In genomic region chr1:107477233-107477632, GRCh38 we compare ENCODE assay signal across 12 cellular contexts.
A peak's percentile ranks its signal among the peaks of the same experiment; 100 is the strongest.
DNase-seq lines count a peak whose midpoint lies in the region; ATAC-seq and TF ChIP-seq lines count a peak whose summit lies in the region.
"Had no signal": no experiment of that assay in that cellular context is flagged by ENCODE, and none has a peak within 500 bp of the region (broad histone marks: within the 10 kb centered on the region; RNA-seq: fewer than 3 reads in every experiment).

No MANE protein-coding gene starts in this region.

- no peak for ATAC-seq in HG03378 (IDR thresholded peaks at IDR 0.05; ENCODE audit: unreplicated experiment)
- ATAC-seq: T-cell had no signal

- peaks cover 42% of the 10 kb centered on the region for H3K27me3 Mint-ChIP-seq in activated naive CD8-positive, alpha-beta T cell treated with anti-CD3 and anti-CD28 coated beads for 36 hours

- H3K4me2 ChIP-seq in SU-DHL-6 (ENCODE audit: low read depth, low read length, poor library complexity, severe bottlenecking) = no peak overlapping the region

- H2AFZ ChIP-seq in SU-DHL-6 (ENCODE audit: low read depth, low read length, severe bottlenecking) = no peak overlapping the region

- H3K27me3 ChIP-seq in SU-DHL-6 (ENCODE audit: low read length) (no peaks in the 10 kb centered on the region), kidney epithelial cell (ENCODE audit: control insufficient read depth, insufficient read depth, low read length) (no peaks in the 10 kb centered on the region), adrenal gland (peaks cover 9% of the 10 kb centered on the region)

- TF ChIP-seq CTCF in HEK293 (tag by site-specific recombination; IDR thresholded peaks at IDR 0.05) = 0 out of 2 replicates have a peak, but pooled peaks have one; percentile 11
- peak; percentile 34 for TF ChIP-seq CTCF in SU-DHL-6 (IDR thresholded peaks at IDR 0.05; ENCODE audit: insufficient read depth, low read length, poor library complexity, severe bottlenecking)
- TF ChIP-seq CTCF in kidney epithelial cell (IDR thresholded peaks at IDR 0.05; ENCODE audit: insufficient read depth, low read length, poor library complexity, severe bottlenecking) = peak; percentile 32
- TF ChIP-seq CTCF in adrenal gland (IDR thresholded peaks at IDR 0.05) = no peak

- H3K9me2 ChIP-seq in SU-DHL-6 (replicated peaks; ENCODE audit: insufficient read depth, low read length) = no peaks in the 10 kb centered on the region

- no peak for TF ChIP-seq POLR2A in adrenal gland (IDR thresholded peaks at IDR 0.05)

- POLR2A ChIA-PET in HEK293 (lab: Yijun Ruan, JAX) = no interaction called here

- H3K36me3 ChIP-seq in HEK293 (ENCODE audit: control insufficient read depth in 2 of 2, insufficient read depth in 1 of 2, low read length in 2 of 2) (no peaks in the 10 kb centered on the region), SU-DHL-6 (ENCODE audit: low read length) (no peaks in the 10 kb centered on the region), kidney epithelial cell (ENCODE audit: control insufficient read depth, insufficient read depth, low read length) (no peaks in the 10 kb centered on the region), adrenal gland (replicated peaks in 1 of 2) (no peaks in the 10 kb centered on the region)
- H3K36me3 ChIP-seq: thoracic aorta had no signal

- H3K27ac Mint-ChIP-seq in activated naive CD8-positive, alpha-beta T cell treated with anti-CD3 and anti-CD28 coated beads for 36 hours = no peak overlapping the region
- H3K27ac Mint-ChIP-seq: T-cell had no signal

- intact Hi-C loops in adrenal gland (cut with DNase I) = no loop called here

- no peaks in the 10 kb centered on the region for H3K36me3 Mint-ChIP-seq in activated naive CD8-positive, alpha-beta T cell treated with anti-CD3 and anti-CD28 coated beads for 36 hours
- H3K36me3 Mint-ChIP-seq: T-cell had no signal

- no peaks in the 10 kb centered on the region for H3K9me3 Mint-ChIP-seq in activated naive CD8-positive, alpha-beta T cell treated with anti-CD3 and anti-CD28 coated beads for 36 hours
- H3K9me3 Mint-ChIP-seq: T-cell had no signal

- H3K4me3 ChIP-seq in HEK293 (ENCODE audit: low read depth, low read length) (no peak overlapping the region), SU-DHL-6 (ENCODE audit: insufficient read depth, low read length, poor library complexity, severe bottlenecking) (no peak overlapping the region), kidney epithelial cell (ENCODE audit: low read depth, low read length) (no peak overlapping the region), adrenal gland (no peak overlapping the region)
- H3K4me3 ChIP-seq: thoracic aorta had no signal

- WGBS in adrenal gland, 4 donors = 77 to 88% (median 81%) methylated on average over 2 of the region's 2 CpGs

- H3K27ac ChIP-seq in HEK293 (ENCODE audit: extremely low read depth, low read depth, low read length) (no peak overlapping the region), SU-DHL-6 (ENCODE audit: low read depth, low read length) (no peak overlapping the region), adrenal gland (no peak overlapping the region)
- H3K27ac ChIP-seq: thoracic aorta had no signal

- peaks cover 7% of the 10 kb centered on the region for H3K4me1 Mint-ChIP-seq in activated naive CD8-positive, alpha-beta T cell treated with anti-CD3 and anti-CD28 coated beads for 36 hours
- H3K4me1 Mint-ChIP-seq: T-cell had no signal

- H4K20me1 ChIP-seq in SU-DHL-6 (ENCODE audit: low read depth, low read length) = no peaks in the 10 kb centered on the region

- DNase-seq in NCI-H748 (lab: John Stamatoyannopoulos, UW; ENCODE audit: unreplicated experiment) (peak; percentile 25), NCI-H748 treated with DMSO at 0.1 percent for 48 hours (lab: John Stamatoyannopoulos, UW) (no peak), kidney epithelial cell (ENCODE audit: low read depth) (no peak), adrenal gland (no peak)
- DNase-seq in activated naive CD8-positive, alpha-beta T cell treated with anti-CD3 and anti-CD28 coated beads for 36 hours = no peak
- DNase-seq: activated CD8-positive, alpha-beta memory T cell treated with anti-CD3 and anti-CD28 coated beads, Interleukin-2, amount 50 U/mL, for 4 hours; NCI-H2081 treated with DMSO at 0.1 percent for 48 hours; T-cell had no signal

- H3K4me3 Mint-ChIP-seq in activated naive CD8-positive, alpha-beta T cell treated with anti-CD3 and anti-CD28 coated beads for 36 hours = no peak overlapping the region
- H3K4me3 Mint-ChIP-seq: T-cell had no signal

- H3K9me3 ChIP-seq in HEK293 (ENCODE audit: control insufficient read depth, insufficient read depth, low read depth, low read length) (no peaks in the 10 kb centered on the region), SU-DHL-6 (ENCODE audit: insufficient read depth, low read length) (no peaks in the 10 kb centered on the region), adrenal gland (replicated peaks in 1 of 3) (no peaks in the 10 kb centered on the region)
- H3K9me3 ChIP-seq: thoracic aorta had no signal

- H3K9ac ChIP-seq in SU-DHL-6 (ENCODE audit: low read length) = no peak overlapping the region

- no peaks in the 10 kb centered on the region for H3F3A ChIP-seq in SU-DHL-6 (ENCODE audit: insufficient read depth)

- CTCF ChIA-PET in HEK293 (lab: Yijun Ruan, JAX) = interaction anchor here (0.6 to 2.3 kb wide), 5 partner anchors 11 to 274 kb away, joined by 3 to 12 read pairs (median 6); no protein-coding TSS in a partner anchor

- H3K4me1 ChIP-seq in HEK293 (ENCODE audit: control insufficient read depth, insufficient read depth, low read length) (no peaks in the 10 kb centered on the region), adrenal gland (replicated peaks in 1 of 2) (no peaks in the 10 kb centered on the region)

- no peaks in the 10 kb centered on the region for H3K79me2 ChIP-seq in SU-DHL-6 (ENCODE audit: insufficient read depth, low read length)

TF ChIP-seq in HEK293, 187 proteins besides CTCF, POLR2A, EP300 and RAD21:
- TF ChIP-seq BCL11A (tag by site-specific recombination; IDR thresholded peaks at IDR 0.05; ENCODE audit: low read depth) (no peak), ZNF157 (tag by site-specific recombination; IDR thresholded peaks at IDR 0.05) (peak; percentile 59), SCRT2 (tag by site-specific recombination; IDR thresholded peaks at IDR 0.05) (peak; percentile 51)
TF ChIP-seq in HEK293: peak in this region for 2.

Comparison
In these comparisons a context has a peak if more than half of its experiments do, and no peak if none do; other contexts are left out.
1. CTCF ChIP-seq: peak in HEK293 (single experiment), SU-DHL-6 (single experiment) and kidney epithelial cell (single experiment); none in adrenal gland (0 of 6).